In the genomic region with DNA sequence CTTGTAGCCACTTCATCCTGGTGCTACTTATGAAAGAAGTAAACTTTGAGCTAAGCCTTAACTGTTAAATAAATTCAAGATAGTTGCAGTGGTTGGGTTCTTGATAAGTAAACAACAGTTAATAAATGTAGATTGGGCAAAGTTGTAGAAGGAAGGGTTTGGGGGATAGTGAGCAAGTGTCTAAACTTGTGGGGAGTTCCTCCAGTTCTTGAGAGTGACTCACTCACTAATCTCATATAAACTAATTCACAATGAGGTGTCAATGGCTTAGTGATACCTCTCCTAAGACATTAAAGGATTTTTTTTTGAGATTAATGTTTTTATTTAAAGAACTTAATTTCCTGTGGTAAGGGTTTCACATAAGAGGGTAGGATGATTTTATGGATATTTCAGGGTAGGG, we compare ENCODE assay signal across 33 cellular contexts.
"Had no signal": no experiment of that assay in that cellular context is flagged by ENCODE, and none has a peak within 500 bp of the region (broad histone marks: within the 10 kb centered on the region; RNA-seq: fewer than 3 reads in every experiment).

No MANE protein-coding gene starts in this region.

- H3K27me3 Mint-ChIP-seq: activated CD4-positive, alpha-beta memory T cell treated with anti-CD3 and anti-CD28 coated beads, Interleukin-2, amount 10 ng/mL, durations not matched to agents 7 days and 5 days; activated CD4-positive, alpha-beta T cell treated with anti-CD3 and anti-CD28 coated beads for 36 hours; activated CD4-positive, alpha-beta T cell treated with anti-CD3 and anti-CD28 coated beads, Interleukin-2, amount 10 ng/mL, durations not matched to agents 24 days and 14 days; activated T-cell treated with anti-CD3 and anti-CD28 coated beads, Interleukin-2, amount 50 U/mL, for 24 hours; effector memory CD8-positive, alpha-beta T cell; T-helper 17 cell had no signal

- H3K4me3 ChIP-seq: gastrocnemius medialis, heart left ventricle had no signal

- H3K4me1 Mint-ChIP-seq: activated CD4-positive, alpha-beta memory T cell treated with anti-CD3 and anti-CD28 coated beads, Interleukin-2, amount 10 ng/mL, durations not matched to agents 7 days and 5 days; activated CD4-positive, alpha-beta T cell treated with anti-CD3 and anti-CD28 coated beads for 36 hours; activated CD4-positive, alpha-beta T cell treated with anti-CD3 and anti-CD28 coated beads, Interleukin-2, amount 10 ng/mL, durations not matched to agents 24 days and 14 days; T-helper 17 cell had no signal

- H3K27ac Mint-ChIP-seq: activated CD4-positive, alpha-beta memory T cell treated with anti-CD3 and anti-CD28 coated beads, Interleukin-2, amount 10 ng/mL, durations not matched to agents 7 days and 5 days; activated CD4-positive, alpha-beta T cell treated with anti-CD3 and anti-CD28 coated beads for 36 hours; activated CD4-positive, alpha-beta T cell treated with anti-CD3 and anti-CD28 coated beads, Interleukin-2, amount 10 ng/mL, durations not matched to agents 24 days and 14 days; activated naive CD8-positive, alpha-beta T cell; activated T-cell treated with anti-CD3 and anti-CD28 coated beads, Interleukin-2, amount 50 U/mL, for 24 hours; activated T-cell treated with anti-CD3 and anti-CD28 coated beads, Interleukin-2, amount 50 U/mL, for 72 hours; effector memory CD8-positive, alpha-beta T cell; T-helper 17 cell; T-helper 2 cell treated with Interferon-gamma antibody and Interleukin-4, amounts not matched to agents 5 μg/mL and 100 μg/mL, for 36 hours had no signal

- ATAC-seq: activated CD4-positive, alpha-beta T cell treated with anti-CD3 and anti-CD28 coated beads for 36 hours; activated T-cell treated with anti-CD3 and anti-CD28 coated beads, Interleukin-2, amount 50 U/mL, for 72 hours; effector memory CD8-positive, alpha-beta T cell; esophagus mucosa; heart left ventricle; T-helper 17 cell had no signal

- H3K9me3 ChIP-seq: gastrocnemius medialis, heart left ventricle had no signal

- H3K36me3 ChIP-seq: brain microvascular endothelial cell, gastrocnemius medialis, heart left ventricle had no signal

- H3K4me3 Mint-ChIP-seq: activated CD4-positive, alpha-beta memory T cell treated with anti-CD3 and anti-CD28 coated beads, Interleukin-2, amount 10 ng/mL, durations not matched to agents 7 days and 5 days; activated CD4-positive, alpha-beta T cell treated with anti-CD3 and anti-CD28 coated beads for 36 hours; activated CD4-positive, alpha-beta T cell treated with anti-CD3 and anti-CD28 coated beads, Interleukin-2, amount 10 ng/mL, durations not matched to agents 24 days and 14 days; activated naive CD8-positive, alpha-beta T cell; activated T-cell treated with anti-CD3 and anti-CD28 coated beads, Interleukin-2, amount 50 U/mL, for 24 hours; activated T-cell treated with anti-CD3 and anti-CD28 coated beads, Interleukin-2, amount 50 U/mL, for 72 hours; effector memory CD8-positive, alpha-beta T cell; T-helper 17 cell; T-helper 2 cell treated with Interferon-gamma antibody and Interleukin-4, amounts not matched to agents 5 μg/mL and 100 μg/mL, for 36 hours had no signal

- H3K36me3 Mint-ChIP-seq: activated naive CD8-positive, alpha-beta T cell had no signal

- DNase-seq: activated CD4-positive, alpha-beta memory T cell treated with anti-CD3 and anti-CD28 coated beads, Interleukin-2, amount 10 ng/mL, durations not matched to agents 7 days and 5 days; activated CD4-positive, alpha-beta T cell treated with anti-CD3 and anti-CD28 coated beads for 36 hours; activated CD4-positive, alpha-beta T cell treated with anti-CD3 and anti-CD28 coated beads, Interleukin-2, amount 10 ng/mL, durations not matched to agents 24 days and 14 days; activated CD4-positive, alpha-beta T cell treated with anti-CD3 and anti-CD28 coated beads, Interleukin-2, amount 50 U/mL, for 4 hours; activated CD4-positive, CD25-positive, alpha-beta regulatory T cell; activated CD4-positive, CD25-positive, alpha-beta regulatory T cell treated with anti-CD3 and anti-CD28 coated beads, Interleukin-2, amount 50 U/mL, for 72 hours; activated CD8-positive, alpha-beta memory T cell treated with anti-CD3 and anti-CD28 coated beads, Interleukin-2, amount 50 U/mL, for 48 hours; activated gamma-delta T cell treated with Interleukin-2 at 50 U/mL for 16 hours; activated naive CD4-positive, alpha-beta T cell treated with anti-CD3 and anti-CD28 coated beads, Interleukin-2, amount 50 U/mL, for 16 hours; activated naive CD4-positive, alpha-beta T cell treated with Interleukin-2 at 50 U/mL for 16 hours; activated T-cell treated with anti-CD3 and anti-CD28 coated beads for 4 hours; activated T-cell treated with anti-CD3 and anti-CD28 coated beads, Interleukin-2, amount 50 U/mL, for 24 hours; activated T-cell treated with anti-CD3 and anti-CD28 coated beads, Interleukin-2, amount 50 U/mL, for 72 hours; amniotic stem cell; anterior cingulate cortex; brain microvascular endothelial cell; caudate nucleus; cortex of kidney; dermis blood vessel endothelial cell; effector CD4-positive, alpha-beta T cell; effector memory CD8-positive, alpha-beta T cell; foreskin fibroblast; gastrocnemius medialis; glutamatergic neuron; heart left ventricle; T-helper 1 cell; T-helper 17 cell; T1000 had no signal

- H3K4me1 ChIP-seq: gastrocnemius medialis, heart left ventricle had no signal

- H3K27me3 ChIP-seq: brain microvascular endothelial cell, gastrocnemius medialis had no signal

- FAIRE-seq: astrocyte, colon had no signal

- H3K27ac ChIP-seq: brain microvascular endothelial cell, gastrocnemius medialis, heart left ventricle had no signal
